In the genomic region with DNA sequence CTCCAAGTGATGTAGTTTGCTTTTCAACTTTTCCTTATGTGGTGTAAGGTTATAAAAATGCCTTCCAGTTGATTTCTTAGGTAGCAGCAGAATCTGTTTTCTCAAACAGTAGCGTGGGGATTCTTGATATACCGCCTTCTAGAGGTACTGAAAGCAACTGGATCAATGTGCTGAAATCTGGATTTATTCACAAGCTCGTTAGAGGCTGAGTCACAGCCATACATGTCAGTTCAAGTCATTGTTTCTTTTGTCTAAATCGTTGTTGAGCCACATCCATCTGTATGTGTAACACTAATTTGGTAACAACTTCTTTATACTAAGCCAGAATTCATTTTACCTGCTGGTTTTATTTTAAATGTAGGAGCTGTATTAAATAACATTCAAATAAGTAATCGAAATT, we compare ENCODE assay signal across 23 cellular contexts.
DNase-seq lines count a peak whose midpoint lies in the region; ATAC-seq and TF ChIP-seq lines count a peak whose summit lies in the region.
"Had no signal": no experiment of that assay in that cellular context is flagged by ENCODE, and none has a peak within 500 bp of the region (broad histone marks: within the 10 kb centered on the region; RNA-seq: fewer than 3 reads in every experiment).

No MANE protein-coding gene starts in this region.

- H3K27me3 Mint-ChIP-seq in WTC11 (ENCODE audit: low read depth): no peaks in the 10 kb centered on the region

- no peak overlapping the region for H3K27ac Mint-ChIP-seq in WTC11
- H3K27ac Mint-ChIP-seq: CD4-positive, alpha-beta memory T cell had no signal

- ATAC-seq in WTC11 (peak; percentile 24; the same call in 1 of the 2 replicates), esophagus mucosa (peak; percentile 92), GM18861 (IDR thresholded peaks at IDR 0.05; ENCODE audit: unreplicated experiment) (no peak)
- ATAC-seq: GM12878 had no signal

- H3K4me1 Mint-ChIP-seq in WTC11: peaks cover 6% of the 10 kb centered on the region

- no peaks in the 10 kb centered on the region for H3K9me3 Mint-ChIP-seq in WTC11

- no peak overlapping the region for H3K4me3 ChIP-seq in retinal pigment epithelial cell (ENCODE audit: low read length)
- H3K4me3 ChIP-seq: BLaER1 treated with 17β-estradiol and CSF1 and Interleukin-3, amounts not matched to agents 10 nM and 100 nM; GM12878; Peyer's patch; SK-N-MC had no signal

- H3K4me3 Mint-ChIP-seq in WTC11: no peak overlapping the region
- H3K4me3 Mint-ChIP-seq: CD4-positive, alpha-beta memory T cell had no signal

- TF ChIP-seq CTCF in WTC11 (IDR thresholded peaks at IDR 0.05) (no peak), retinal pigment epithelial cell (conservative IDR thresholded peaks at IDR 0.05; ENCODE audit: low read depth, low read length) (peak; percentile 39)

- CTCF ChIA-PET in WTC11 (lab: Charles Lee): interaction anchor here (0.8 kb wide), 1 partner anchor 9 kb away, joined by 3 read pairs; no protein-coding TSS in a partner anchor

- POLR2A ChIA-PET in WTC11 (lab: Charles Lee): no interaction called here

- H3K36me3 Mint-ChIP-seq in WTC11: no peaks in the 10 kb centered on the region
- H3K36me3 Mint-ChIP-seq: CD4-positive, alpha-beta memory T cell had no signal

- DNase-seq in NCI-H82 (lab: John Stamatoyannopoulos, UW) (peak; percentile 8), NCI-H82 treated with DMSO at 0.1 percent for 48 hours (lab: John Stamatoyannopoulos, UW; ENCODE audit: unreplicated experiment) (no peak), WTC11 (ENCODE audit: low spot score) (no peak), retinal pigment epithelial cell (ENCODE audit: low read depth) (peak; percentile 50), NCI-H1105 treated with DMSO at 0.1 percent for 48 hours (lab: John Stamatoyannopoulos, UW) (no peak)
- DNase-seq in activated CD4-positive, alpha-beta T cell treated with anti-CD3 and anti-CD28 coated beads, Interleukin-2, amount 50 U/mL, for 4 hours: no peak
- DNase-seq: 8988T; Caco-2; CD4-positive, alpha-beta memory T cell; DMS 273 treated with DMSO at 0.1 percent for 48 hours; DMS79 treated with DMSO at 0.1 percent for 48 hours; Karpas-422; NCI-H1417 treated with DMSO at 0.1 percent for 48 hours; NCI-H187; NCI-H510A; NCI-H748 treated with DMSO at 0.1 percent for 48 hours; Peyer's patch; Right ventricle myocardium superior had no signal

TF ChIP-seq in WTC11, 78 proteins besides CTCF, POLR2A, EP300 and RAD21:
- TF ChIP-seq CREB1 (CRISPR knock-in tag; IDR thresholded peaks at IDR 0.05) (no peak), CREM (CRISPR knock-in tag; IDR thresholded peaks at IDR 0.05) (no peak)
- TF ChIP-seq, protein P1, sequence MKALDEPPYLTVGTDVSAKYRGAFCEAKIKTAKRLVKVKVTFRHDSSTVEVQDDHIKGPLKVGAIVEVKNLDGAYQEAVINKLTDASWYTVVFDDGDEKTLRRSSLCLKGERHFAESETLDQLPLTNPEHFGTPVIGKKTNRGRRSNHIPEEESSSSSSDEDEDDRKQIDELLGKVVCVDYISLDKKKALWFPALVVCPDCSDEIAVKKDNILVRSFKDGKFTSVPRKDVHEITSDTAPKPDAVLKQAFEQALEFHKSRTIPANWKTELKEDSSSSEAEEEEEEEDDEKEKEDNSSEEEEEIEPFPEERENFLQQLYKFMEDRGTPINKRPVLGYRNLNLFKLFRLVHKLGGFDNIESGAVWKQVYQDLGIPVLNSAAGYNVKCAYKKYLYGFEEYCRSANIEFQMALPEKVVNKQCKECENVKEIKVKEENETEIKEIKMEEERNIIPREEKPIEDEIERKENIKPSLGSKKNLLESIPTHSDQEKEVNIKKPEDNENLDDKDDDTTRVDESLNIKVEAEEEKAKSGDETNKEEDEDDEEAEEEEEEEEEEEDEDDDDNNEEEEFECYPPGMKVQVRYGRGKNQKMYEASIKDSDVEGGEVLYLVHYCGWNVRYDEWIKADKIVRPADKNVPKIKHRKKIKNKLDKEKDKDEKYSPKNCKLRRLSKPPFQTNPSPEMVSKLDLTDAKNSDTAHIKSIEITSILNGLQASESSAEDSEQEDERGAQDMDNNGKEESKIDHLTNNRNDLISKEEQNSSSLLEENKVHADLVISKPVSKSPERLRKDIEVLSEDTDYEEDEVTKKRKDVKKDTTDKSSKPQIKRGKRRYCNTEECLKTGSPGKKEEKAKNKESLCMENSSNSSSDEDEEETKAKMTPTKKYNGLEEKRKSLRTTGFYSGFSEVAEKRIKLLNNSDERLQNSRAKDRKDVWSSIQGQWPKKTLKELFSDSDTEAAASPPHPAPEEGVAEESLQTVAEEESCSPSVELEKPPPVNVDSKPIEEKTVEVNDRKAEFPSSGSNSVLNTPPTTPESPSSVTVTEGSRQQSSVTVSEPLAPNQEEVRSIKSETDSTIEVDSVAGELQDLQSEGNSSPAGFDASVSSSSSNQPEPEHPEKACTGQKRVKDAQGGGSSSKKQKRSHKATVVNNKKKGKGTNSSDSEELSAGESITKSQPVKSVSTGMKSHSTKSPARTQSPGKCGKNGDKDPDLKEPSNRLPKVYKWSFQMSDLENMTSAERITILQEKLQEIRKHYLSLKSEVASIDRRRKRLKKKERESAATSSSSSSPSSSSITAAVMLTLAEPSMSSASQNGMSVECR (CRISPR knock-in tag; IDR thresholded peaks at IDR 0.05; ENCODE audit: borderline replicate concordance): no peak

Comparison
In these comparisons a context has a peak if more than half of its experiments do, and no peak if none do; other contexts are left out.
1. DNase-seq: peak in NCI-H82 (single experiment) and retinal pigment epithelial cell (single experiment); none in NCI-H82 treated with DMSO at 0.1 percent for 48 hours (single experiment), WTC11 (single experiment), NCI-H1105 treated with DMSO at 0.1 percent for 48 hours (single experiment) and activated CD4-positive, alpha-beta T cell treated with anti-CD3 and anti-CD28 coated beads, Interleukin-2, amount 50 U/mL, for 4 hours (0 of 2).